Comparison of ENCODE assay signal across 10 cellular contexts in genomic region chr16:81821422-81822128, GRCh38. TPM values are rescaled to one million over a fixed set of nuclear protein-coding genes. Genes with fewer than 3 reads are reported as not detected.
DNase-seq lines count a peak whose midpoint lies in the region; ATAC-seq and TF ChIP-seq lines count a peak whose summit lies in the region.
"Had no signal": no experiment of that assay in that cellular context is flagged by ENCODE, and none has a peak within 500 bp of the region (broad histone marks: within the 10 kb centered on the region; RNA-seq: fewer than 3 reads in every experiment).

No MANE protein-coding gene starts in this region.

- peak overlapping the region; percentile 31 for H3K27ac ChIP-seq in lower lobe of right lung
- H3K27ac ChIP-seq: SJSA1 had no signal

- H3K36me3 ChIP-seq in lower lobe of right lung: no peaks in the 10 kb centered on the region
- H3K36me3 ChIP-seq: SJSA1 had no signal

- H3K27me3 ChIP-seq in lower lobe of right lung (ENCODE audit: low read depth): no peaks in the 10 kb centered on the region
- H3K27me3 ChIP-seq: SJSA1 had no signal

- H3K4me1 ChIP-seq in lower lobe of right lung: peaks cover 22% of the 10 kb centered on the region
- H3K4me1 ChIP-seq: SJSA1 had no signal

- peaks cover 49 to 72% (median 72%) of the 10 kb centered on the region in 3 donors for H3K4me1 Mint-ChIP-seq in IgD-negative memory B cell

- peak overlapping the region; percentile 88 to 97 (median 92) for H3K4me3 Mint-ChIP-seq in IgD-negative memory B cell

- ATAC-seq in GM18508 (IDR thresholded peaks at IDR 0.05; ENCODE audit: insufficient read depth, unreplicated experiment) (peak; percentile 26), GM21717 (IDR thresholded peaks at IDR 0.05; ENCODE audit: unreplicated experiment) (peak; percentile 36), lower lobe of right lung (no peak)
- ATAC-seq: HCT116 had no signal

- H3K36me3 Mint-ChIP-seq in IgD-negative memory B cell: peaks cover 16% of the 10 kb centered on the region

- no peaks in the 10 kb centered on the region for H3K9me3 Mint-ChIP-seq in IgD-negative memory B cell

- H3K9me3 ChIP-seq in lower lobe of right lung: no peaks in the 10 kb centered on the region
- H3K9me3 ChIP-seq: SJSA1 had no signal

- peak overlapping the region; percentile 98 to 99 (median 98) for H3K27ac Mint-ChIP-seq in IgD-negative memory B cell

- intact Hi-C loops in lower lobe of right lung (cut with DNase I): no loop called here

- H3K4me3 ChIP-seq in lower lobe of right lung: no peak overlapping the region
- H3K4me3 ChIP-seq: SJSA1 had no signal

- H3K27me3 Mint-ChIP-seq in IgD-negative memory B cell: no peaks in the 10 kb centered on the region

- DNase-seq in lower lobe of right lung: no peak
- DNase-seq in NCI-H187 (lab: John Stamatoyannopoulos, UW): no peak
- no peak for DNase-seq in activated T-cell treated with anti-CD3 and anti-CD28 coated beads, Interleukin-2, amount 50 U/mL, for 1 hour
- DNase-seq in NCI-H146 treated with DMSO at 0.1 percent for 48 hours (lab: John Stamatoyannopoulos, UW; ENCODE audit: unreplicated experiment): no peak
- DNase-seq in NCI-H2081 (lab: John Stamatoyannopoulos, UW): no peak

- no peak for TF ChIP-seq CTCF in lower lobe of right lung (IDR thresholded peaks at IDR 0.05)

RNA-seq across cellular contexts. Expression of gene PLCG2, which starts 42.5 kb away (rescaled TPM):
- 123 TPM for polyA plus RNA-seq in IgD-negative memory B cell
- 47.7 TPM for total RNA-seq in lower lobe of right lung

Comparison
In these comparisons a context has a peak if more than half of its experiments do, and no peak if none do; other contexts are left out.
1. ATAC-seq: peak in GM18508 (single experiment) and GM21717 (single experiment); none in lower lobe of right lung (0 of 2).